ENCODE assay signal across 3 cellular contexts in genomic region chrX:54048413-54048812, GRCh38.
TF ChIP-seq lines count a peak whose summit lies in the region.

No MANE protein-coding gene starts in this region.

TF ChIP-seq in GM23338, 12 proteins besides CTCF, POLR2A, EP300 and RAD21 (continued from another document and continues in another):
- TF ChIP-seq REST (IDR thresholded peaks at IDR 0.05; ENCODE audit: unreplicated experiment) (no peak), EZH2phosphoT487 (IDR thresholded peaks at IDR 0.05; ENCODE audit: unreplicated experiment) (no peak), STAT1 (IDR thresholded peaks at IDR 0.05; ENCODE audit: unreplicated experiment) (no peak), POLR2AphosphoS5 (IDR thresholded peaks at IDR 0.05; ENCODE audit: low read depth) (no peak)

TF ChIP-seq in K562, 482 proteins besides CTCF, POLR2A, EP300 and RAD21 (continued from another document):
- TF ChIP-seq JUN (IDR thresholded peaks at IDR 0.05; ENCODE audit: borderline replicate concordance, low read depth, low read length) (no peak), JUN (CRISPR knock-in tag; IDR thresholded peaks at IDR 0.05; ENCODE audit: borderline replicate concordance) (no peak), MAFK (IDR thresholded peaks at IDR 0.05; ENCODE audit: low read length) (peak; percentile 73), ZNF24 (IDR thresholded peaks at IDR 0.05) (no peak), KDM2B (CRISPR knock-in tag; IDR thresholded peaks at IDR 0.05) (no peak), MAFF (IDR thresholded peaks at IDR 0.05; ENCODE audit: low read length) (peak; percentile 68)
TF ChIP-seq in K562: peak in this region for 5.

TF ChIP-seq in neural cell, 6 proteins besides CTCF, POLR2A, EP300 and RAD21:
- TF ChIP-seq REST (IDR thresholded peaks at IDR 0.05; ENCODE audit: borderline replicate concordance) (no peak), POLR2AphosphoS5 (IDR thresholded peaks at IDR 0.05) (no peak), TAF1 (IDR thresholded peaks at IDR 0.05; ENCODE audit: low read depth) (no peak), MXI1 (conservative IDR thresholded peaks at IDR 0.05; ENCODE audit: poor library complexity, severe bottlenecking) (no peak), EZH2 (IDR thresholded peaks at IDR 0.05; ENCODE audit: borderline replicate concordance, insufficient read depth, low read length, poor library complexity, severe bottlenecking) (no peak), SMC3 (conservative IDR thresholded peaks at IDR 0.05; ENCODE audit: poor library complexity) (no peak)
